ENCODE assay signal across 19 cellular contexts in genomic region chr20:42492285-42492684, GRCh38.
DNase-seq lines count a peak whose midpoint lies in the region; ATAC-seq, FAIRE-seq and TF ChIP-seq lines count a peak whose summit lies in the region.
"Had no signal": no experiment of that assay in that cellular context is flagged by ENCODE, and none has a peak within 500 bp of the region (broad histone marks: within the 10 kb centered on the region; RNA-seq: fewer than 3 reads in every experiment).

No MANE protein-coding gene starts in this region.

- no peak overlapping the region for H3K4me3 ChIP-seq in coronary artery
- H3K4me3 ChIP-seq: esophagus squamous epithelium, GM23338, MG63, right lobe of liver had no signal

- TF ChIP-seq CTCF in coronary artery (IDR thresholded peaks at IDR 0.05): no peak

- FAIRE-seq in frontal cortex (lab: Jason Lieb, UNC): peak; percentile 6

- DNase-seq in frontal cortex (ENCODE audit: low spot score in 2 of 2) (no peak), NCI-H524 treated with DMSO at 0.1 percent for 48 hours (lab: John Stamatoyannopoulos, UW) (no peak), kidney glomerular epithelial cell (lab: John Stamatoyannopoulos, UW) (no peak), coronary artery (ENCODE audit: low spot score) (no peak)
- no peak for DNase-seq in activated CD4-positive, alpha-beta T cell treated with anti-CD3 and anti-CD28 coated beads for 4 hours
- DNase-seq: activated CD4-positive, alpha-beta T cell treated with anti-CD3 and anti-CD28 coated beads, Interleukin-2, amount 10 ng/mL, durations not matched to agents 7 days and 5 days; amygdala; CD8-positive, alpha-beta memory T cell; central memory CD4-positive, alpha-beta T cell; effector CD8-positive, alpha-beta T cell; esophagus squamous epithelium; MG63; NCI-H1930; right lobe of liver; SW 1271 had no signal

- peak; percentile 59 for ATAC-seq in GM18870 (IDR thresholded peaks at IDR 0.05; ENCODE audit: unreplicated experiment)
- ATAC-seq in GM21717 (IDR thresholded peaks at IDR 0.05; ENCODE audit: unreplicated experiment): peak; percentile 56
- peak; percentile 81 for ATAC-seq in HG03354 (IDR thresholded peaks at IDR 0.05; ENCODE audit: poor library complexity, severe bottlenecking, unreplicated experiment)
- ATAC-seq: GM23338 had no signal

- no peak overlapping the region for H3K27ac ChIP-seq in coronary artery
- H3K27ac ChIP-seq: esophagus squamous epithelium, right lobe of liver had no signal
